ENCODE assay signal across 27 cellular contexts in the genomic region with DNA sequence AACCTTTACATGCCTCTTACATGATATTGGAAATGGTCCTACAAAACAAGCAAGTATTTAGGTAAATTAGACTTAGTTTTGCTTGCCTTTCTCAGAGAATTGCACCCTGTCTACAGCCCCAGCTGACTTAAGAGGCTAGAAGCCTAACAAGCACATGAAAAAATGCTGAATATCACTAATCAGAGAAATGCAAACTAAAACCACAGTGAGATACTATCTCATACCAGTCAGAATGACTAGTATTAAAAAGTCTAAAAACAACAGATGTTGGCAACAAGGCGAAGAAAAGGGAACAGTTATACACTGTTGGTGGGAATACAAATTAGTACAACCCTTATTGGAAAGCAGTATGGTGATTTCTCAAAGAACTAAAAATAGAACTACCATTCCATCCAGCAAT.
DNase-seq lines count a peak whose midpoint lies in the region; TF ChIP-seq lines count a peak whose summit lies in the region.
"Had no signal": no experiment of that assay in that cellular context is flagged by ENCODE, and none has a peak within 500 bp of the region (broad histone marks: within the 10 kb centered on the region; RNA-seq: fewer than 3 reads in every experiment).

No MANE protein-coding gene starts in this region.

- H3K36me3 ChIP-seq in smooth muscle cell (ENCODE audit: low read depth) (no peaks in the 10 kb centered on the region), BE2C (no peaks in the 10 kb centered on the region), adrenal gland (replicated peaks in 1 of 2) (no peaks in the 10 kb centered on the region)
- H3K36me3 ChIP-seq: HAP-1, lower lobe of right lung, MG63, tibial artery had no signal

- H3K4me3 ChIP-seq in choroid plexus epithelial cell (ENCODE audit: low read depth, low read length): no peak overlapping the region
- H3K4me3 ChIP-seq in smooth muscle cell: no peak overlapping the region
- H3K4me3 ChIP-seq in BE2C (ENCODE audit: low read depth, low read length): no peak overlapping the region
- no peak overlapping the region for H3K4me3 ChIP-seq in adrenal gland
- H3K4me3 ChIP-seq: HAP-1, lower lobe of right lung, MG63, skin epidermis, tibial artery had no signal

- no peaks in the 10 kb centered on the region for H4K20me1 ChIP-seq in smooth muscle cell (ENCODE audit: low read depth)

- no peaks in the 10 kb centered on the region for H3K79me2 ChIP-seq in smooth muscle cell (ENCODE audit: low read depth)

- no peak for TF ChIP-seq CTCF in choroid plexus epithelial cell (conservative IDR thresholded peaks at IDR 0.05; ENCODE audit: low read depth, low read length)
- TF ChIP-seq CTCF in smooth muscle cell (IDR thresholded peaks at IDR 0.05; ENCODE audit: borderline replicate concordance, insufficient read depth, poor library complexity, severe bottlenecking): no peak
- TF ChIP-seq CTCF in BE2C (IDR thresholded peaks at IDR 0.05; ENCODE audit: low read depth, low read length): no peak
- no peak for TF ChIP-seq CTCF in adrenal gland (IDR thresholded peaks at IDR 0.05)

- peak overlapping the region; percentile 19 for H3K4me2 ChIP-seq in smooth muscle cell

- H3F3A ChIP-seq in smooth muscle cell (ENCODE audit: low read depth): no peaks in the 10 kb centered on the region

- TF ChIP-seq POLR2A in adrenal gland (IDR thresholded peaks at IDR 0.05): no peak

- H3K27me3 ChIP-seq in smooth muscle cell (ENCODE audit: low read depth): no peaks in the 10 kb centered on the region
- no peaks in the 10 kb centered on the region for H3K27me3 ChIP-seq in BE2C
- peaks cover 13% of the 10 kb centered on the region for H3K27me3 ChIP-seq in adrenal gland
- H3K27me3 ChIP-seq: MG63, tibial artery had no signal

- DNase-seq in NCI-H2171 treated with DMSO at 0.1 percent for 48 hours (lab: John Stamatoyannopoulos, UW) (peak; percentile 18), NCI-H2171 (lab: John Stamatoyannopoulos, UW) (no peak), RPMI7951 (ENCODE audit: low read depth) (peak; percentile 18), choroid plexus epithelial cell (ENCODE audit: low read depth) (peak; percentile 4), smooth muscle cell (lab: John Stamatoyannopoulos, UW; ENCODE audit: unreplicated experiment) (no peak), BE2C (no peak), adrenal gland (no peak), hypothalamus (lab: John Stamatoyannopoulos, UW) (no peak)
- DNase-seq: 8988T; activated CD4-positive, alpha-beta T cell treated with anti-CD3 and anti-CD28 coated beads, Interleukin-2, amount 10 ng/mL, durations not matched to agents 7 days and 5 days; activated naive CD8-positive, alpha-beta T cell treated with anti-CD3 and anti-CD28 coated beads, Interleukin-2, amount 50 U/mL, for 24 hours; activated T-cell treated with anti-CD3 and anti-CD28 coated beads, Interleukin-2, amount 50 U/mL, for 4 hours; CD4-positive, alpha-beta T cell; glutamatergic neuron; KBM-7; lower lobe of right lung; MG63; natural killer cell; NCI-H1417; NCI-H2081 treated with DMSO at 0.1 percent for 48 hours; NCI-H446 treated with DMSO at 0.1 percent for 48 hours; PC-3; Right ventricle myocardium superior; T-helper 9 cell; tibial artery had no signal

- H3K9me3 ChIP-seq in smooth muscle cell (replicated peaks; ENCODE audit: low read depth): no peaks in the 10 kb centered on the region
- no peaks in the 10 kb centered on the region for H3K9me3 ChIP-seq in BE2C
- no peaks in the 10 kb centered on the region for H3K9me3 ChIP-seq in adrenal gland (replicated peaks in 1 of 3)
- H3K9me3 ChIP-seq: HAP-1, lower lobe of right lung, MG63, tibial artery had no signal

- intact Hi-C loops in adrenal gland (cut with DNase I): loop anchor here (10.0 kb wide), 3 partner anchors 248 to 458 kb away; no protein-coding TSS in a partner anchor

- H3K4me1 ChIP-seq in smooth muscle cell (ENCODE audit: low read depth): peaks cover 8% of the 10 kb centered on the region
- H3K4me1 ChIP-seq in BE2C: peaks cover 6% of the 10 kb centered on the region
- H3K4me1 ChIP-seq in adrenal gland (replicated peaks in 1 of 2): no peaks in the 10 kb centered on the region
- H3K4me1 ChIP-seq: lower lobe of right lung, tibial artery had no signal

- no peak overlapping the region for H2AFZ ChIP-seq in smooth muscle cell (ENCODE audit: low read depth)

- WGBS in smooth muscle cell (ENCODE audit: low lambda C conversion rate): 52% methylated on average over 1 of the region's 1 CpG
- WGBS in adrenal gland, 4 donors: 83 to 94% (median 89%) methylated on average over 1 of the region's 1 CpG

- H3K27ac ChIP-seq in smooth muscle cell (ENCODE audit: low read depth): no peak overlapping the region
- H3K27ac ChIP-seq in adrenal gland: no peak overlapping the region
- H3K27ac ChIP-seq: lower lobe of right lung, skin epidermis, tibial artery had no signal

- no peak overlapping the region for H3K9ac ChIP-seq in smooth muscle cell (ENCODE audit: low read depth)

Comparison
In these comparisons a context has a peak if more than half of its experiments do, and no peak if none do; other contexts are left out.
1. DNase-seq: peak in NCI-H2171 treated with DMSO at 0.1 percent for 48 hours (single experiment), RPMI7951 (single experiment) and choroid plexus epithelial cell (single experiment); none in NCI-H2171 (single experiment), smooth muscle cell (single experiment), BE2C (single experiment), adrenal gland (0 of 7) and hypothalamus (0 of 51).